ENCODE assay signal across 12 cellular contexts in genomic region chr20:47348539-47349142, GRCh38. TPM values are rescaled to one million over a fixed set of nuclear protein-coding genes. Genes with fewer than 3 reads are reported as not detected.
DNase-seq lines count a peak whose midpoint lies in the region; ATAC-seq, FAIRE-seq and TF ChIP-seq lines count a peak whose summit lies in the region.
"Had no signal": no experiment of that assay in that cellular context is flagged by ENCODE, and none has a peak within 500 bp of the region (broad histone marks: within the 10 kb centered on the region; RNA-seq: fewer than 3 reads in every experiment).

No MANE protein-coding gene starts in this region.

- ATAC-seq in gastroesophageal sphincter (peak; percentile 29), GM18858 (IDR thresholded peaks at IDR 0.05; ENCODE audit: unreplicated experiment) (no peak), HG02678 (IDR thresholded peaks at IDR 0.05; ENCODE audit: unreplicated experiment) (no peak)

- no peaks in the 10 kb centered on the region for H3K9me3 Mint-ChIP-seq in CD8-positive, alpha-beta memory T cell
- H3K9me3 Mint-ChIP-seq: brain had no signal

- CTCF ChIA-PET in CD8-positive, alpha-beta memory T cell (lab: Charles Lee) = no interaction called here
- CTCF ChIA-PET in RWPE1 (lab: Yijun Ruan, JAX) = interaction anchor here (0.6 kb wide), 1 partner anchor 150 kb away, joined by 3 read pairs; no protein-coding TSS in a partner anchor

- H3K9me3 ChIP-seq in CD8-positive, alpha-beta memory T cell (ENCODE audit: low read length) = no peaks in the 10 kb centered on the region
- H3K9me3 ChIP-seq in gastroesophageal sphincter (no peaks in the 10 kb centered on the region), parathyroid adenoma (ENCODE audit: control insufficient read depth, low read length) (no peaks in the 10 kb centered on the region)

- WGBS in gastroesophageal sphincter (ENCODE audit: low coverage in 1 of 2), 2 donors = 45 to 55% methylated on average over 6 to 8 of the region's 8 CpGs

- DNase-seq in CD8-positive, alpha-beta memory T cell = no peak
- no peak for DNase-seq in RWPE1 (ENCODE audit: low spot score)
- no peak for DNase-seq in urothelium cell line (ENCODE audit: low spot score)
- DNase-seq in COLO668 (lab: John Stamatoyannopoulos, UW; ENCODE audit: unreplicated experiment) = no peak
- DNase-seq: activated CD4-positive, CD25-positive, alpha-beta regulatory T cell treated with anti-CD3 and anti-CD28 coated beads, Interleukin-2, amount 50 U/mL, for 72 hours; NCI-H2171 treated with DMSO at 0.1 percent for 48 hours had no signal

- peaks cover 7 to 28% (median 13%) of the 10 kb centered on the region in 3 donors for H3K36me3 Mint-ChIP-seq in CD8-positive, alpha-beta memory T cell

- H3K4me3 ChIP-seq in CD8-positive, alpha-beta memory T cell (ENCODE audit: low read length) = no peak overlapping the region
- H3K4me3 ChIP-seq in gastroesophageal sphincter = no peak overlapping the region
- no peak overlapping the region for H3K4me3 ChIP-seq in parathyroid adenoma (ENCODE audit: low read depth, low read length)

- H3K9ac ChIP-seq in parathyroid adenoma = no peak overlapping the region

- TF ChIP-seq CTCF in RWPE1 (conservative IDR thresholded peaks at IDR 0.05; ENCODE audit: low read depth) (no peak), gastroesophageal sphincter (IDR thresholded peaks at IDR 0.05) (no peak), parathyroid adenoma (IDR thresholded peaks at IDR 0.05) (no peak)

- peaks cover 12 to 32% (median 19%) of the 10 kb centered on the region in 3 donors for H3K4me1 Mint-ChIP-seq in CD8-positive, alpha-beta memory T cell

- POLR2A ChIA-PET in CD8-positive, alpha-beta memory T cell (lab: Charles Lee) = no interaction called here
- POLR2A ChIA-PET in RWPE1 (lab: Yijun Ruan, JAX; ENCODE audit: low non-redundant PET) = no interaction called here

- peak overlapping the region; percentile 37 for H3K4me2 ChIP-seq in parathyroid adenoma (ENCODE audit: low read length)

- H2AFZ ChIP-seq in parathyroid adenoma = peak overlapping the region; percentile 3

- TF ChIP-seq EP300 in gastroesophageal sphincter (IDR thresholded peaks at IDR 0.05) = no peak

- no peaks in the 10 kb centered on the region for H3K27me3 Mint-ChIP-seq in CD8-positive, alpha-beta memory T cell
- H3K27me3 Mint-ChIP-seq: brain had no signal

- peak in 1 of 2 donors; percentile 6 for TF ChIP-seq POLR2A in gastroesophageal sphincter (IDR thresholded peaks at IDR 0.05)

- H3K27me3 ChIP-seq in CD8-positive, alpha-beta memory T cell (ENCODE audit: insufficient read depth, low read length, poor library complexity, severe bottlenecking) = no peaks in the 10 kb centered on the region
- H3K27me3 ChIP-seq in gastroesophageal sphincter (no peaks in the 10 kb centered on the region), parathyroid adenoma (ENCODE audit: control insufficient read depth, insufficient read depth, low read length) (no peaks in the 10 kb centered on the region)

- FAIRE-seq in urothelium cell line (lab: Jason Lieb, UNC) = no peak

- peaks cover 76% of the 10 kb centered on the region for H3K4me1 ChIP-seq in CD8-positive, alpha-beta memory T cell (ENCODE audit: insufficient read depth, low read length)
- H3K4me1 ChIP-seq in gastroesophageal sphincter (peaks cover 26 to 99% (median 35%) of the 10 kb centered on the region in 3 donors), parathyroid adenoma (peaks cover 68% of the 10 kb centered on the region)

- H3K27ac ChIP-seq in CD8-positive, alpha-beta memory T cell (ENCODE audit: low read depth, low read length) = peak overlapping the region; percentile 33
- H3K27ac ChIP-seq in RWPE1 = peak overlapping the region; percentile 12; the same call in 1 of the 2 replicates
- H3K27ac ChIP-seq in gastroesophageal sphincter = peak overlapping the region; percentile 86 to 100 (median 92)
- peak overlapping the region; percentile 99 for H3K27ac ChIP-seq in parathyroid adenoma

- H3K36me3 ChIP-seq in CD8-positive, alpha-beta memory T cell (ENCODE audit: insufficient read depth, low read length) = peaks cover 4% of the 10 kb centered on the region
- H3K36me3 ChIP-seq in gastroesophageal sphincter (peaks cover 0 to 22% of the 10 kb centered on the region in 2 donors), parathyroid adenoma (ENCODE audit: control insufficient read depth, insufficient read depth, low read length) (no peaks in the 10 kb centered on the region)

- no peak overlapping the region for H3K27ac Mint-ChIP-seq in CD8-positive, alpha-beta memory T cell
- H3K27ac Mint-ChIP-seq: brain had no signal

- no peak overlapping the region for H3K4me3 Mint-ChIP-seq in CD8-positive, alpha-beta memory T cell
- H3K4me3 Mint-ChIP-seq: CD14-positive monocyte had no signal

- peaks cover 55% of the 10 kb centered on the region for H3K79me2 ChIP-seq in parathyroid adenoma

RNA-seq across cellular contexts. Expression of gene ZMYND8, which starts 7.9 kb away (rescaled TPM):
- total RNA-seq in CD8-positive, alpha-beta memory T cell = 10 to 100 TPM; 25.8 to 30.7 TPM
- 20.9 TPM for polyA plus RNA-seq in CD8-positive, alpha-beta memory T cell
- 10 to 100 TPM; 32.2 to 78.9 (median 54.4) TPM for total RNA-seq in gastroesophageal sphincter

Comparison
In these comparisons a context has a peak if more than half of its experiments do, and no peak if none do; other contexts are left out.
1. H3K27ac ChIP-seq: peak in every context shown above with its lines; median percentile 99 in parathyroid adenoma; 92 in gastroesophageal sphincter; 33 in CD8-positive, alpha-beta memory T cell; 12 in RWPE1.